In the genomic region with DNA sequence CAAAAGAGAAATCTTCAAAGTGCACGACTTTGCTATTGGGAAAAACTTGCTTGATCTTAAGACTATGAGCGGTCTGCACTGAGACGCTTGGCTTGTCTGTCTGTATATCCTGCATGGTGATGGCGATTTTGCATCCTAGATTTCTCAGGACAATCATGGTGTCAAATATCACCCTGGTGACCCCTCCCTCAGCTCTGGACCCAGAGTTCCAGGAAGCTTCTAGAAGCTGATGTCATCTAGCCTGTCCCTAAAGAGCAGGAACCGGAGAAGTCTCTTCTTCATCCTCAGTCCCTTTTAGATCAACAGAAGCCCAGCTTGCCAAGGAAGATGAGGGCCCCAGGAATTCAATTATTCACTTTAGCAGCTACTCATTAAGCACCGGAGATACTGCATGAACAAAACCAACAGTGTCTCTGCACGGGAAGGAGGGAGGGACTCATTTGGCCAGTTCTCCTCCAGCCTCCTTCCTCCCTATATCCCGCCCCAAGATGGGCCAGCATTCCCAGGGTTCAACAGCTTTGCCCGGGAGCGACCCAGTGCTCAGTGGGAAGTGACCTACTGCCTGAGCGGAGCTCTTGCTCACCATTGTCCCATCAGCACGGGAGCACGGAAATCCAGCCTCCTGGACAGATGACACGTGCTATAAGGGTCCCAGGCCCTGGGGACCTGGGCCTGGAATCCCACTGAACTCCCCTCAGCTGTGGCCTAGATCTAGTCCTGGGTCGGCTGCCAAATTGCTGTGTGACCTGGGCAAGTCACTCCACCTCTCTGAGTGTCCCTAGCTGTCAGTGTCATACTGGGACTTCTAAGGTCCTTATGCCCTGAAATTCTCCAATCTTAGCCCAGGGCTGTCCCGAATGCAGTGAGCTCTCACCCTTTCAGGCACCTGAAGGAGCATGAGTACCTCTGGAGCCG, we compare ENCODE assay signal across 15 cellular contexts. TPM values are rescaled to one million over a fixed set of nuclear protein-coding genes. Genes with fewer than 3 reads are reported as not detected.
DNase-seq lines count a peak whose midpoint lies in the region; ATAC-seq, FAIRE-seq and TF ChIP-seq lines count a peak whose summit lies in the region.
"Had no signal": no experiment of that assay in that cellular context is flagged by ENCODE, and none has a peak within 500 bp of the region (broad histone marks: within the 10 kb centered on the region; RNA-seq: fewer than 3 reads in every experiment).

No MANE protein-coding gene starts in this region.

- H3K4me3 ChIP-seq in KMS-11 (IDR thresholded peaks at IDR 0.05; ENCODE audit: insufficient read depth, low read depth, low read length) (no peak overlapping the region), esophagus muscularis mucosa (peak overlapping the region in 2 of 4 donors; percentile 78 to 94), thoracic aorta (peak overlapping the region; percentile 100), small intestine (ENCODE audit: low read depth in 1 of 2, low read length in 2 of 2) (no peak overlapping the region)

- intact Hi-C loops in esophagus muscularis mucosa (cut with DNase I) = loop anchor here (5.0 to 10.0 kb wide), 3 partner anchors 59 to 338 kb away; no protein-coding TSS in a partner anchor

- TF ChIP-seq CTCF in KMS-11 (conservative IDR thresholded peaks at IDR 0.05; ENCODE audit: low read depth, low read length) (no peak), esophagus muscularis mucosa (IDR thresholded peaks at IDR 0.05) (no peak), thoracic aorta (IDR thresholded peaks at IDR 0.05) (no peak)

- H3K79me2 ChIP-seq in KMS-11 (ENCODE audit: insufficient read depth, low read depth) = peaks cover 3% of the 10 kb centered on the region; the same call in 1 of the 2 replicates

- TF ChIP-seq EP300 in esophagus muscularis mucosa (IDR thresholded peaks at IDR 0.05) = no peak

- peak overlapping the region; percentile 67 for H3K4me2 ChIP-seq in KMS-11

- H3K27ac ChIP-seq in KMS-11 (no peak overlapping the region; the same call in 1 of the 2 replicates), esophagus muscularis mucosa (replicated peaks in 1 of 4) (peak overlapping the region; percentile 88 to 97 (median 93)), thoracic aorta (peak overlapping the region; percentile 77 to 98), small intestine (ENCODE audit: low read depth in 1 of 2, low read length in 1 of 2) (peak overlapping the region in 1 of 2 donors; percentile 1)

- WGBS in esophagus muscularis mucosa = 71% methylated on average over 14 of the region's 17 CpGs
- 66 to 77% (median 67%) methylated on average over 17 of the region's 17 CpGs for WGBS in small intestine, 3 donors

- no peak overlapping the region for H3K9ac ChIP-seq in KMS-11

- DNase-seq in esophagus muscularis mucosa (ENCODE audit: extremely low spot score) (no peak), myocyte (ENCODE audit: low read depth) (peak; percentile 61), thoracic aorta (ENCODE audit: low spot score) (no peak), small intestine (no peak), middle frontal gyrus (ENCODE audit: extremely low spot score, low spot score) (no peak)
- DNase-seq in NK-92 treated with Interleukin-12 subunit alpha and Interleukin-12 subunit beta, amount 100 ng/mL, for 24 hours (lab: John Stamatoyannopoulos, UW) = no peak
- DNase-seq: activated CD4-positive, alpha-beta memory T cell treated with anti-CD3 and anti-CD28 coated beads for 36 hours; NCI-H226; nucleus accumbens had no signal

- H3K27me3 ChIP-seq in KMS-11 (ENCODE audit: insufficient read depth, low read depth) (no peaks in the 10 kb centered on the region), esophagus muscularis mucosa (no peaks in the 10 kb centered on the region), thoracic aorta (replicated peaks; ENCODE audit: insufficient read depth) (no peaks in the 10 kb centered on the region), small intestine (ENCODE audit: control insufficient read depth in 2 of 2, insufficient read depth in 2 of 2, low read length in 2 of 2) (no peaks in the 10 kb centered on the region)

- no peaks in the 10 kb centered on the region for H3K36me3 ChIP-seq in KMS-11 (ENCODE audit: insufficient read depth)
- H3K36me3 ChIP-seq in esophagus muscularis mucosa = peaks cover 0 to 5% (median 0%) of the 10 kb centered on the region in 4 donors
- no peaks in the 10 kb centered on the region for H3K36me3 ChIP-seq in thoracic aorta
- no peaks in the 10 kb centered on the region for H3K36me3 ChIP-seq in small intestine (ENCODE audit: control insufficient read depth in 2 of 2, insufficient read depth in 2 of 2, low read length in 2 of 2)

- peaks cover 45% of the 10 kb centered on the region for H3K4me1 ChIP-seq in KMS-11 (ENCODE audit: low read depth, poor library complexity, severe bottlenecking)
- H3K4me1 ChIP-seq in esophagus muscularis mucosa = peaks cover 57 to 61% (median 59%) of the 10 kb centered on the region in 4 donors
- peaks cover 31 to 43% of the 10 kb centered on the region in 2 donors for H3K4me1 ChIP-seq in thoracic aorta (ENCODE audit: control insufficient read depth in 1 of 2, low read depth in 2 of 2)
- peaks cover 0 to 4% of the 10 kb centered on the region in 2 donors for H3K4me1 ChIP-seq in small intestine (ENCODE audit: control insufficient read depth in 2 of 2, insufficient read depth in 1 of 2, low read depth in 1 of 2, low read length in 1 of 2)

- ATAC-seq in thoracic aorta (ENCODE audit: insufficient number of reproducible peaks, low FRiP score, low read depth) (no peak), SK-N-SH treated with all-trans-retinoic acid at 6 μM for 48 hours (no peak)

- TF ChIP-seq POLR2A in esophagus muscularis mucosa (IDR thresholded peaks at IDR 0.05; ENCODE audit: low read depth) = no peak

- no peaks in the 10 kb centered on the region for H3K9me3 ChIP-seq in esophagus muscularis mucosa
- no peaks in the 10 kb centered on the region for H3K9me3 ChIP-seq in thoracic aorta
- H3K9me3 ChIP-seq in small intestine (ENCODE audit: control insufficient read depth, low read depth) = no peaks in the 10 kb centered on the region

- no peak overlapping the region for H2AFZ ChIP-seq in KMS-11 (ENCODE audit: low read depth)

- FAIRE-seq in small intestine (lab: Jason Lieb, UNC) = no peak
- FAIRE-seq: GM18507, RCC 7860 had no signal

- H4K20me1 ChIP-seq in KMS-11 (ENCODE audit: insufficient read depth) = peaks cover 4% of the 10 kb centered on the region; the same call in 1 of the 2 replicates

TF ChIP-seq in SK-N-SH treated with all-trans-retinoic acid at 6 μM for 48 hours, 23 proteins besides CTCF, POLR2A, EP300 and RAD21:
- TF ChIP-seq, protein P1, sequence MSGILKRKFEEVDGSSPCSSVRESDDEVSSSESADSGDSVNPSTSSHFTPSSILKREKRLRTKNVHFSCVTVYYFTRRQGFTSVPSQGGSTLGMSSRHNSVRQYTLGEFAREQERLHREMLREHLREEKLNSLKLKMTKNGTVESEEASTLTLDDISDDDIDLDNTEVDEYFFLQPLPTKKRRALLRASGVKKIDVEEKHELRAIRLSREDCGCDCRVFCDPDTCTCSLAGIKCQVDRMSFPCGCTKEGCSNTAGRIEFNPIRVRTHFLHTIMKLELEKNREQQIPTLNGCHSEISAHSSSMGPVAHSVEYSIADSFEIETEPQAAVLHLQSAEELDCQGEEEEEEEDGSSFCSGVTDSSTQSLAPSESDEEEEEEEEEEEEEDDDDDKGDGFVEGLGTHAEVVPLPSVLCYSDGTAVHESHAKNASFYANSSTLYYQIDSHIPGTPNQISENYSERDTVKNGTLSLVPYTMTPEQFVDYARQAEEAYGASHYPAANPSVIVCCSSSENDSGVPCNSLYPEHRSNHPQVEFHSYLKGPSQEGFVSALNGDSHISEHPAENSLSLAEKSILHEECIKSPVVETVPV (CRISPR knock-in tag; IDR thresholded peaks at IDR 0.05) = no peak
- TF ChIP-seq ZFP30 (CRISPR knock-in tag; IDR thresholded peaks at IDR 0.05) = no peak
- no peak for TF ChIP-seq ZNF565 (CRISPR knock-in tag; conservative IDR thresholded peaks at IDR 0.05; ENCODE audit: low read depth)
- TF ChIP-seq ISL1 (CRISPR knock-in tag; IDR thresholded peaks at IDR 0.05) = no peak
- TF ChIP-seq CSDC2 (CRISPR knock-in tag; IDR thresholded peaks at IDR 0.05) = no peak

RNA-seq across cellular contexts. Expression of a gene that starts 3.8 kb away (rescaled TPM):
- 10 to 100 TPM; 44.1 to 87.1 (median 57.3) TPM for total RNA-seq in esophagus muscularis mucosa
- total RNA-seq in myocyte = 53.0 and 72.1 TPM in 2 replicates
- 50.7 TPM for polyA plus RNA-seq in myocyte (2012)
- 100 to 1,000 TPM in 1 of 2 donors, 10 to 100 TPM in 1; 84.7 to 110 TPM for total RNA-seq in thoracic aorta
- 10 to 100 TPM in 1 of 3 donors, 1 to 10 TPM in 2; 2.2 to 46.9 (median 2.5) TPM for polyA plus RNA-seq in small intestine
- total RNA-seq: activated CD4-positive, alpha-beta memory T cell treated with anti-CD3 and anti-CD28 coated beads for 36 hours; T-helper 2 cell treated with Interferon-gamma antibody and Interleukin-4, amounts not matched to agents 100 ng/mL and 5 ng/mL, for 36 hours had no signal
- polyA plus RNA-seq: CD14-positive monocyte had no signal
